Comparison of ENCODE assay signal across 8 cellular contexts in the genomic region with DNA sequence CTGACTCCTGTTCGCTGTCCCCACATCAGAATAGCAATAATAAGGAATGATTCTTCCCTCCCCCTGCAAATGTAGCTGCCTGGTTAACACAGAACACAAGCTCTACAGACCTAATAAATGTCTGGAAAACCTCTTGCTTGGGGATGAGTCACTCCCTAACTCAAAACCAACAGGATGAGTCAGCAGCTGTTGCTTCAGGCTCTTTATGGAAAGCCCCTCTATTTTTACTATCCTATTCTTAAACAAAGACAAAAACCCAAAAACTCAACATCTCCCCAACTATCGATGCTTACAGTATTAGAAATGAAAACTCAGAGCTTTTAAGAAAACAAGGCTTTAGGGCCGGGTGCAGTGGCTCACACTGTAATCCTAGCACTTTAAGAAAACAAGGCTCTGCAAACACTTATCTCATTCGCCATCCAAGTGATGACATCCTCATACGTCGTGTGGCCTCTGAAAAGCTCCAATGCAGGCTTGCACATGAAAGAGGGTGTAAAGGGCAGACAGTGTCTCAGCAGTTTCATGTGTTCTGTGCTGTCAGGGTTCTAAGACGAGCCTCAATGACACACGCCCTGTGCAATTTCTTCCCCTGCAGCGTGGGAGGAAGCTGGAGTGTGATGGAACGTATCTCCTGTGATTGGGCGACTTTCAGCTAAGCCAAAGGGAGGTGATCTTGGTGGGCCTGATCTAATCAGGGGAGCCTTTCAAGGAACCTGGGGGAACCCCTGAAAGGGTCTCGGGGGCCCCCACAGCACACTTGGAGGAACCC.
DNase-seq lines count a peak whose midpoint lies in the region; ATAC-seq, FAIRE-seq and TF ChIP-seq lines count a peak whose summit lies in the region.

No MANE protein-coding gene starts in this region.

- no peaks in the 10 kb centered on the region for H3K9me3 Mint-ChIP-seq in endothelial cell (ENCODE audit: unreplicated experiment)
- H3K9me3 Mint-ChIP-seq in naive thymus-derived CD8-positive, alpha-beta T cell = peaks cover 0 to 4% (median 0%) of the 10 kb centered on the region in 9 donors

- intact Hi-C loops in stomach (cut with DNase I; ENCODE audit: low total_unique reads) = no loop called here

- peaks cover 0 to 4% (median 1%) of the 10 kb centered on the region in 4 donors for H3K36me3 ChIP-seq in stomach

- peaks cover 38% of the 10 kb centered on the region for H3K4me1 Mint-ChIP-seq in endothelial cell (ENCODE audit: unreplicated experiment)
- peaks cover 11 to 44% (median 25%) of the 10 kb centered on the region in 4 donors for H3K4me1 Mint-ChIP-seq in naive thymus-derived CD8-positive, alpha-beta T cell

- no peak overlapping the region for H3K4me3 ChIP-seq in stomach

- TF ChIP-seq POLR2A in GM18505 (IDR thresholded peaks at IDR 0.05; ENCODE audit: borderline replicate concordance, extremely low read depth, insufficient read depth, insufficient read length) (no peak), stomach (IDR thresholded peaks at IDR 0.05) (no peak)

- peaks cover 22% of the 10 kb centered on the region for H3K27me3 Mint-ChIP-seq in endothelial cell (ENCODE audit: unreplicated experiment)
- H3K27me3 Mint-ChIP-seq in naive thymus-derived CD8-positive, alpha-beta T cell = no peaks in the 10 kb centered on the region

- H3K4me1 ChIP-seq in stomach = peaks cover 29 to 52% (median 43%) of the 10 kb centered on the region in 4 donors

- TF ChIP-seq EP300 in stomach (IDR thresholded peaks at IDR 0.05) = no peak

- H3K27ac Mint-ChIP-seq in endothelial cell (ENCODE audit: unreplicated experiment) = peak overlapping the region; percentile 73
- peak overlapping the region in 3 of 10 donors; percentile 43 to 86 (median 82) for H3K27ac Mint-ChIP-seq in naive thymus-derived CD8-positive, alpha-beta T cell

- peak overlapping the region; percentile 43 to 88 (median 84) for H3K27ac ChIP-seq in stomach

- TF ChIP-seq CTCF in endothelial cell (IDR thresholded peaks at IDR 0.05; ENCODE audit: unreplicated experiment) (no peak), stomach (IDR thresholded peaks at IDR 0.05) (no peak)

- POLR2A ChIA-PET in naive thymus-derived CD8-positive, alpha-beta T cell (lab: Charles Lee) = no interaction called here

- peak; percentile 93 for FAIRE-seq in A204.1 (lab: Jason Lieb, UNC)

- ATAC-seq in GM18505 (IDR thresholded peaks at IDR 0.05; ENCODE audit: unreplicated experiment) (peak; percentile 62), HG02884 (IDR thresholded peaks at IDR 0.05; ENCODE audit: unreplicated experiment) (peak; percentile 81)
- ATAC-seq in naive thymus-derived CD8-positive, alpha-beta T cell = peak; percentile 37 to 53

- no peak overlapping the region for H3K4me3 Mint-ChIP-seq in endothelial cell (ENCODE audit: unreplicated experiment)
- H3K4me3 Mint-ChIP-seq in naive thymus-derived CD8-positive, alpha-beta T cell = peak overlapping the region in 3 of 10 donors; percentile 23 to 62 (median 25)

- peaks cover 42% of the 10 kb centered on the region for H3K36me3 Mint-ChIP-seq in endothelial cell (ENCODE audit: low read depth, unreplicated experiment)
- peaks cover 19 to 48% (median 25%) of the 10 kb centered on the region in 3 donors for H3K36me3 Mint-ChIP-seq in naive thymus-derived CD8-positive, alpha-beta T cell

- no peaks in the 10 kb centered on the region for H3K9me3 ChIP-seq in stomach

- peak; percentile 35 for DNase-seq in NCI-H2227 treated with DMSO at 0.1 percent for 48 hours (lab: John Stamatoyannopoulos, UW)
- peak; percentile 16 for DNase-seq in activated CD4-positive, alpha-beta T cell treated with anti-CD3 and anti-CD28 coated beads, Interleukin-2, amount 50 U/mL, for 1 hour
- no peak for DNase-seq in endothelial cell (ENCODE audit: low spot score)
- DNase-seq in naive thymus-derived CD8-positive, alpha-beta T cell = no peak
- no peak for DNase-seq in stomach

- 50 to 67% (median 60%) methylated on average over 12 of the region's 12 CpGs for WGBS in stomach, 5 donors

- no peaks in the 10 kb centered on the region for H3K27me3 ChIP-seq in stomach

Comparison
In these comparisons a context has a peak if more than half of its experiments do, and no peak if none do; other contexts are left out.
1. DNase-seq: peak in NCI-H2227 treated with DMSO at 0.1 percent for 48 hours (single experiment) and activated CD4-positive, alpha-beta T cell treated with anti-CD3 and anti-CD28 coated beads, Interleukin-2, amount 50 U/mL, for 1 hour (single experiment); none in endothelial cell (single experiment), naive thymus-derived CD8-positive, alpha-beta T cell (0 of 10) and stomach (single experiment).
2. Peak in every context shown above with its lines, with median percentiles within 50 percentile points of each other: ATAC-seq.